In genomic region chr16:20410153-20410723, GRCh38 we compare ENCODE assay signal across 14 cellular contexts. TPM values are rescaled to one million over a fixed set of nuclear protein-coding genes. Genes with fewer than 3 reads are reported as not detected.
DNase-seq lines count a peak whose midpoint lies in the region; ATAC-seq lines count a peak whose summit lies in the region.
"Had no signal": no experiment of that assay in that cellular context is flagged by ENCODE, and none has a peak within 500 bp of the region (broad histone marks: within the 10 kb centered on the region; RNA-seq: fewer than 3 reads in every experiment).

No MANE protein-coding gene starts in this region.

- H3K27ac Mint-ChIP-seq in dendritic cell treated with granulocyte-macrophage colony-stimulating factor and Interleukin-4, amounts not matched to agents 40 ng/mL and 50 ng/mL, for 4 days, result peak overlapping the region; percentile 99
- H3K27ac Mint-ChIP-seq: stimulated activated effector memory CD8-positive, alpha-beta T cell treated with anti-CD3 and anti-CD28 coated beads, Interleukin-12 subunit alpha, Interleukin-12 subunit beta, amount 100 ng/mL, for 72 hours; T-helper 2 cell treated with Interferon-gamma antibody and Interleukin-4, amounts not matched to agents 5 μg/mL and 100 μg/mL, for 36 hours had no signal

- peak overlapping the region; percentile 17 for H3K4me3 Mint-ChIP-seq in dendritic cell treated with granulocyte-macrophage colony-stimulating factor and Interleukin-4, amounts not matched to agents 40 ng/mL and 50 ng/mL, for 4 days
- H3K4me3 Mint-ChIP-seq: stimulated activated effector memory CD8-positive, alpha-beta T cell treated with anti-CD3 and anti-CD28 coated beads, Interleukin-12 subunit alpha, Interleukin-12 subunit beta, amount 100 ng/mL, for 72 hours; T-helper 2 cell treated with Interferon-gamma antibody and Interleukin-4, amounts not matched to agents 5 μg/mL and 100 μg/mL, for 36 hours had no signal

- H3K36me3 Mint-ChIP-seq in dendritic cell treated with granulocyte-macrophage colony-stimulating factor and Interleukin-4, amounts not matched to agents 40 ng/mL and 50 ng/mL, for 4 days (ENCODE audit: low read depth), result no peaks in the 10 kb centered on the region
- H3K36me3 Mint-ChIP-seq: stimulated activated effector memory CD8-positive, alpha-beta T cell treated with anti-CD3 and anti-CD28 coated beads, Interleukin-12 subunit alpha, Interleukin-12 subunit beta, amount 100 ng/mL, for 72 hours had no signal

- no peaks in the 10 kb centered on the region for H3K9me3 Mint-ChIP-seq in dendritic cell treated with granulocyte-macrophage colony-stimulating factor and Interleukin-4, amounts not matched to agents 40 ng/mL and 50 ng/mL, for 4 days
- H3K9me3 Mint-ChIP-seq: stimulated activated effector memory CD8-positive, alpha-beta T cell treated with anti-CD3 and anti-CD28 coated beads, Interleukin-12 subunit alpha, Interleukin-12 subunit beta, amount 100 ng/mL, for 72 hours; T-helper 2 cell treated with Interferon-gamma antibody and Interleukin-4, amounts not matched to agents 5 μg/mL and 100 μg/mL, for 36 hours had no signal

- ATAC-seq in GM19351 (IDR thresholded peaks at IDR 0.05; ENCODE audit: unreplicated experiment) (peak; percentile 92), HG03280 (IDR thresholded peaks at IDR 0.05; ENCODE audit: unreplicated experiment) (peak; percentile 60), GM18870 (IDR thresholded peaks at IDR 0.05; ENCODE audit: unreplicated experiment) (no peak)
- ATAC-seq: stimulated activated effector memory CD8-positive, alpha-beta T cell treated with anti-CD3 and anti-CD28 coated beads, Interleukin-12 subunit alpha, Interleukin-12 subunit beta, amount 100 ng/mL, for 72 hours had no signal

- intact Hi-C loops in dendritic cell treated with granulocyte-macrophage colony-stimulating factor and Interleukin-4, amounts not matched to agents 40 ng/mL and 50 ng/mL, for 4 days (cut with micrococcal nuclease), result no loop called here

- DNase-seq in A172 (ENCODE audit: low spot score) (peak; percentile 30), T-helper 2 cell (no peak), AG20443 (ENCODE audit: low spot score) (no peak)
- DNase-seq in stimulated activated CD4-positive, alpha-beta T cell treated with anti-CD3 and anti-CD28 coated beads, Interleukin-1b, Interleukin-23, amount 100 ng/mL, for 48 hours, result no peak
- DNase-seq: glutamatergic neuron, KBM-7, NCI-H524 treated with DMSO at 0.1 percent for 48 hours had no signal

- peaks cover 43% of the 10 kb centered on the region for H3K4me1 Mint-ChIP-seq in dendritic cell treated with granulocyte-macrophage colony-stimulating factor and Interleukin-4, amounts not matched to agents 40 ng/mL and 50 ng/mL, for 4 days (ENCODE audit: low read depth)
- H3K4me1 Mint-ChIP-seq: stimulated activated effector memory CD8-positive, alpha-beta T cell treated with anti-CD3 and anti-CD28 coated beads, Interleukin-12 subunit alpha, Interleukin-12 subunit beta, amount 100 ng/mL, for 72 hours had no signal

- peaks cover 5% of the 10 kb centered on the region for H3K27me3 Mint-ChIP-seq in dendritic cell treated with granulocyte-macrophage colony-stimulating factor and Interleukin-4, amounts not matched to agents 40 ng/mL and 50 ng/mL, for 4 days

RNA-seq across cellular contexts. Expression of gene ACSM5, which starts 0.9 kb away (rescaled TPM):
- 0.74 TPM in 1 of 2 replicates, not detected in the other for total RNA-seq in A172 (2014; rRNA removed; shearing (Covaris generic))

RNA-seq across cellular contexts. Expression of gene PDILT, which starts 5.7 kb away (rescaled TPM):
- not detected in 2 replicates for total RNA-seq in A172 (2014; rRNA removed; shearing (Covaris generic))
- total RNA-seq: mucosa of gallbladder had no signal

RNA-seq across cellular contexts. Expression of gene ACSM2A, which starts 41.1 kb away (rescaled TPM):
- total RNA-seq in A172 (2014; rRNA removed; shearing (Covaris generic)), result not detected in 2 replicates

RNA-seq across cellular contexts. Expression of gene UMOD, which starts 57.7 kb away (rescaled TPM):
- not detected in 2 replicates for total RNA-seq in A172 (2014; rRNA removed; shearing (Covaris generic))
